In genomic region chr4:54017308-54017707, GRCh38 we compare ENCODE assay signal across 30 cellular contexts.
"Had no signal": no experiment of that assay in that cellular context is flagged by ENCODE, and none has a peak within 500 bp of the region (broad histone marks: within the 10 kb centered on the region; RNA-seq: fewer than 3 reads in every experiment).

No MANE protein-coding gene starts in this region.

- H3K4me1 ChIP-seq: left ventricle myocardium inferior, prostate gland had no signal

- H3K36me3 ChIP-seq: pancreas, prostate gland had no signal

- H3K4me1 Mint-ChIP-seq: stimulated activated memory B cell treated with anti-CD40 and anti-IgM and Interleukin-4, amounts not matched to agents 10 μg/mL and 1 μg/mL and 100 μg/mL, for 72 hours had no signal

- H3K9me3 Mint-ChIP-seq: activated CD8-positive, alpha-beta T cell treated with anti-CD3 and anti-CD28 coated beads for 36 hours; activated naive CD4-positive, alpha-beta T cell treated with anti-CD3 and anti-CD28 coated beads, Interleukin-2, amount 50 U/mL, for 72 hours; activated T-cell treated with anti-CD3 and anti-CD28 coated beads, Interleukin-2, amount 50 U/mL, for 4 hours; activated T-helper 2 cell treated with anti-CD3 and anti-CD28 coated beads, Interferon-gamma antibody, Interleukin-2, Interleukin-4, amounts not matched to agents 10 μg/mL and 5 μg/mL and 100 μg/mL, durations not matched to agents 14 hours and 24 hours and 36 hours; central memory CD8-positive, alpha-beta T cell; dendritic cell treated with granulocyte-macrophage colony-stimulating factor and Interleukin-4, amounts not matched to agents 40 ng/mL and 50 ng/mL, for 4 days; natural killer cell treated with Interleukin-12 subunit alpha and Interleukin-12 subunit beta and Interleukin-15 and Interleukin-18, amount 100 ng/mL, for 72 hours; stimulated activated memory B cell treated with anti-CD40 and anti-IgM and Interleukin-4, amounts not matched to agents 10 μg/mL and 1 μg/mL and 100 μg/mL, for 72 hours; stimulated activated naive CD8-positive, alpha-beta T cell treated with anti-CD3 and anti-CD28 coated beads, Interleukin-15, amount 100 ng/mL, for 72 hours had no signal

- H3K36me3 Mint-ChIP-seq: activated naive CD4-positive, alpha-beta T cell treated with anti-CD3 and anti-CD28 coated beads, Interleukin-2, amount 50 U/mL, for 72 hours had no signal

- H3K4me3 ChIP-seq: heart right ventricle, left ventricle myocardium inferior, lung, mucosa of descending colon, pancreas, prostate gland, skin epidermis, upper lobe of left lung had no signal

- H3K27ac Mint-ChIP-seq: activated CD8-positive, alpha-beta T cell treated with anti-CD3 and anti-CD28 coated beads for 36 hours; activated naive CD4-positive, alpha-beta T cell treated with anti-CD3 and anti-CD28 coated beads, Interleukin-2, amount 50 U/mL, for 72 hours; activated T-helper 2 cell treated with anti-CD3 and anti-CD28 coated beads, Interferon-gamma antibody, Interleukin-2, Interleukin-4, amounts not matched to agents 10 μg/mL and 5 μg/mL and 100 μg/mL, durations not matched to agents 14 hours and 24 hours and 36 hours; dendritic cell treated with granulocyte-macrophage colony-stimulating factor and Interleukin-4, amounts not matched to agents 40 ng/mL and 50 ng/mL, for 4 days; endodermal cell; natural killer cell treated with Interleukin-12 subunit alpha and Interleukin-12 subunit beta and Interleukin-15 and Interleukin-18, amount 100 ng/mL, for 72 hours; stimulated activated memory B cell treated with anti-CD40 and anti-IgM and Interleukin-4, amounts not matched to agents 10 μg/mL and 1 μg/mL and 100 μg/mL, for 72 hours; stimulated activated naive CD8-positive, alpha-beta T cell treated with anti-CD3 and anti-CD28 coated beads, Interleukin-15, amount 100 ng/mL, for 72 hours; T-helper 17 cell had no signal

- ATAC-seq: activated CD8-positive, alpha-beta T cell treated with anti-CD3 and anti-CD28 coated beads for 36 hours; activated naive CD4-positive, alpha-beta T cell treated with anti-CD3 and anti-CD28 coated beads, Interleukin-2, amount 50 U/mL, for 72 hours; activated T-cell treated with anti-CD3 and anti-CD28 coated beads, Interleukin-2, amount 50 U/mL, for 4 hours; esophagus mucosa; heart right ventricle; mucosa of descending colon; natural killer cell treated with Interleukin-12 subunit alpha and Interleukin-12 subunit beta and Interleukin-15 and Interleukin-18, amount 100 ng/mL, for 72 hours; sciatic nerve; stimulated activated memory B cell treated with anti-CD40 and anti-IgM and Interleukin-4, amounts not matched to agents 10 μg/mL and 1 μg/mL and 100 μg/mL, for 72 hours; stimulated activated naive CD8-positive, alpha-beta T cell treated with anti-CD3 and anti-CD28 coated beads, Interleukin-15, amount 100 ng/mL, for 72 hours; T-helper 17 cell had no signal

- H3K27me3 ChIP-seq: heart right ventricle, pancreas, upper lobe of left lung had no signal

- H3K9me3 ChIP-seq: heart right ventricle, left ventricle myocardium inferior, mucosa of descending colon, pancreas, prostate gland, upper lobe of left lung had no signal

- DNase-seq: activated CD4-positive, alpha-beta T cell treated with anti-CD3 and anti-CD28 coated beads for 1 hour; activated CD4-positive, alpha-beta T cell treated with anti-CD3 and anti-CD28 coated beads, Interleukin-2, amount 50 U/mL, for 1 hour; activated CD8-positive, alpha-beta T cell treated with anti-CD3 and anti-CD28 coated beads for 36 hours; activated T-cell treated with anti-CD3 and anti-CD28 coated beads, Interleukin-2, amount 50 U/mL, for 4 hours; endodermal cell; foreskin fibroblast; heart right ventricle; left ventricle myocardium inferior; mucosa of descending colon; pancreas; retina; stimulated activated CD4-positive, alpha-beta T cell treated with anti-CD3 and anti-CD28 coated beads, Interleukin-4, amount 100 ng/mL, for 24 hours; stimulated activated CD8-positive, alpha-beta memory T cell treated with anti-CD3 and anti-CD28 coated beads, Interleukin-4, amount 100 ng/mL, for 48 hours; stimulated activated naive CD8-positive, alpha-beta T cell treated with anti-CD3 and anti-CD28 coated beads, Interleukin-15, amount 100 ng/mL, for 72 hours; substantia nigra; T-helper 17 cell; T1000; upper lobe of left lung had no signal

- H3K27ac ChIP-seq: heart right ventricle, left ventricle myocardium inferior, pancreas, prostate gland, skin epidermis, upper lobe of left lung had no signal

- FAIRE-seq: bronchial epithelial cell, pancreas had no signal

- H3K4me3 Mint-ChIP-seq: activated CD8-positive, alpha-beta T cell treated with anti-CD3 and anti-CD28 coated beads for 36 hours; activated T-cell treated with anti-CD3 and anti-CD28 coated beads, Interleukin-2, amount 50 U/mL, for 4 hours; central memory CD8-positive, alpha-beta T cell; dendritic cell treated with granulocyte-macrophage colony-stimulating factor and Interleukin-4, amounts not matched to agents 40 ng/mL and 50 ng/mL, for 4 days; endodermal cell; natural killer cell treated with Interleukin-12 subunit alpha and Interleukin-12 subunit beta and Interleukin-15 and Interleukin-18, amount 100 ng/mL, for 72 hours; stimulated activated memory B cell treated with anti-CD40 and anti-IgM and Interleukin-4, amounts not matched to agents 10 μg/mL and 1 μg/mL and 100 μg/mL, for 72 hours; stimulated activated naive CD8-positive, alpha-beta T cell treated with anti-CD3 and anti-CD28 coated beads, Interleukin-15, amount 100 ng/mL, for 72 hours; T-helper 17 cell had no signal

- H3K27me3 Mint-ChIP-seq: activated CD8-positive, alpha-beta T cell treated with anti-CD3 and anti-CD28 coated beads for 36 hours; central memory CD8-positive, alpha-beta T cell; dendritic cell treated with granulocyte-macrophage colony-stimulating factor and Interleukin-4, amounts not matched to agents 40 ng/mL and 50 ng/mL, for 4 days; natural killer cell treated with Interleukin-12 subunit alpha and Interleukin-12 subunit beta and Interleukin-15 and Interleukin-18, amount 100 ng/mL, for 72 hours; stimulated activated memory B cell treated with anti-CD40 and anti-IgM and Interleukin-4, amounts not matched to agents 10 μg/mL and 1 μg/mL and 100 μg/mL, for 72 hours; stimulated activated naive CD8-positive, alpha-beta T cell treated with anti-CD3 and anti-CD28 coated beads, Interleukin-15, amount 100 ng/mL, for 72 hours; T-helper 17 cell had no signal
